1 cellular context compared by ENCODE assay signal in genomic region chr7:70193514-70193913, GRCh38.
TF ChIP-seq lines count a peak whose summit lies in the region.

No MANE protein-coding gene starts in this region.

TF ChIP-seq in GM23338, 12 proteins besides CTCF, POLR2A, EP300 and RAD21 (continued from another document):
- TF ChIP-seq ZNF462 (CRISPR knock-in tag; IDR thresholded peaks at IDR 0.05) (no peak), STAT1 (IDR thresholded peaks at IDR 0.05; ENCODE audit: unreplicated experiment) (no peak), JUNB (IDR thresholded peaks at IDR 0.05; ENCODE audit: unreplicated experiment) (no peak), EZH2 (IDR thresholded peaks at IDR 0.05; ENCODE audit: low read depth, unreplicated experiment) (no peak), NANOG (IDR thresholded peaks at IDR 0.05; ENCODE audit: borderline replicate concordance) (no peak)
